In the genomic region with DNA sequence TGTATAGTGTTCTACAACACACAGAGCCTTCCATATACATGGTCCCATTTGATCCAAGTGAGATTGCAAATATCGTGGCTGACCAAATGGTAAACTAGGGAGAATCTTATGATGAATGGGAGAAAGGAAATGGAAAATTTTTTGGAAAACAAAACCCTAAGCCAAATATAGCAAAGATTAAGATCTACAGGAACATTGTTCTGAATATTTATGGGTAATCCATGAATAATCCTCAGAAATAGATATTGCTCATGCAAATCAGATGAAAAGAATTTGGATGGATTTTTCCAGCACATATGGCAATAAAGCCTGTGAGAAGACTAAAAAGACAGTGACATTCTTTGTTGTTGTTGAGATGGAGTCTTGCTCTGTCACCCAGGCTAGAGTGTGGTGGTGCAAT, we compare ENCODE assay signal across 16 cellular contexts.
"Had no signal": no experiment of that assay in that cellular context is flagged by ENCODE, and none has a peak within 500 bp of the region (broad histone marks: within the 10 kb centered on the region; RNA-seq: fewer than 3 reads in every experiment).

No MANE protein-coding gene starts in this region.

- DNase-seq: activated T-cell treated with anti-CD3 and anti-CD28 coated beads, Interleukin-2, amount 50 U/mL, for 1 hour; amniotic stem cell; cerebellar nuclear complex; dermis blood vessel endothelial cell; endodermal cell; foreskin melanocyte; head of caudate nucleus; mammary epithelial cell; naive thymus-derived CD8-positive, alpha-beta T cell; tibial artery had no signal

- H3K36me3 ChIP-seq: right atrium auricular region, tibial artery, vagina had no signal

- ATAC-seq: activated CD4-positive, CD25-positive, alpha-beta regulatory T cell treated with anti-CD3 and anti-CD28 coated beads, Interleukin-2, amount 50 U/mL, for 24 hours; naive thymus-derived CD8-positive, alpha-beta T cell; stimulated activated effector memory CD8-positive, alpha-beta T cell treated with anti-CD3 and anti-CD28 coated beads, Interleukin-12 subunit alpha, Interleukin-12 subunit beta, amount 100 ng/mL, for 72 hours had no signal

- H3K4me1 Mint-ChIP-seq: activated naive CD4-positive, alpha-beta T cell treated with anti-CD3 and anti-CD28 coated beads, Interleukin-2, amount 50 U/mL, for 24 hours; stimulated activated effector memory CD8-positive, alpha-beta T cell treated with anti-CD3 and anti-CD28 coated beads, Interleukin-12 subunit alpha, Interleukin-12 subunit beta, amount 100 ng/mL, for 72 hours had no signal

- H3K9me3 Mint-ChIP-seq: activated naive CD4-positive, alpha-beta T cell treated with anti-CD3 and anti-CD28 coated beads, Interleukin-2, amount 50 U/mL, for 24 hours; naive thymus-derived CD8-positive, alpha-beta T cell; stimulated activated effector memory CD8-positive, alpha-beta T cell treated with anti-CD3 and anti-CD28 coated beads, Interleukin-12 subunit alpha, Interleukin-12 subunit beta, amount 100 ng/mL, for 72 hours had no signal

- H3K27ac ChIP-seq: right atrium auricular region, tibial artery, vagina had no signal

- H3K27ac Mint-ChIP-seq: activated naive CD4-positive, alpha-beta T cell treated with anti-CD3 and anti-CD28 coated beads, Interleukin-2, amount 50 U/mL, for 24 hours; endodermal cell; naive thymus-derived CD8-positive, alpha-beta T cell; stimulated activated effector memory CD8-positive, alpha-beta T cell treated with anti-CD3 and anti-CD28 coated beads, Interleukin-12 subunit alpha, Interleukin-12 subunit beta, amount 100 ng/mL, for 72 hours had no signal

- H3K4me1 ChIP-seq: right atrium auricular region, tibial artery, vagina had no signal

- H3K27me3 ChIP-seq: right atrium auricular region, tibial artery, vagina had no signal

- H3K9me3 ChIP-seq: right atrium auricular region, tibial artery, vagina had no signal

- H3K4me3 ChIP-seq: right atrium auricular region, smooth muscle cell, tibial artery, vagina had no signal

- H3K4me3 Mint-ChIP-seq: activated naive CD4-positive, alpha-beta T cell treated with anti-CD3 and anti-CD28 coated beads, Interleukin-2, amount 50 U/mL, for 24 hours; endodermal cell; naive thymus-derived CD8-positive, alpha-beta T cell; stimulated activated effector memory CD8-positive, alpha-beta T cell treated with anti-CD3 and anti-CD28 coated beads, Interleukin-12 subunit alpha, Interleukin-12 subunit beta, amount 100 ng/mL, for 72 hours had no signal

- H3K36me3 Mint-ChIP-seq: activated naive CD4-positive, alpha-beta T cell treated with anti-CD3 and anti-CD28 coated beads, Interleukin-2, amount 50 U/mL, for 24 hours; naive thymus-derived CD8-positive, alpha-beta T cell; stimulated activated effector memory CD8-positive, alpha-beta T cell treated with anti-CD3 and anti-CD28 coated beads, Interleukin-12 subunit alpha, Interleukin-12 subunit beta, amount 100 ng/mL, for 72 hours had no signal

- H3K4me2 ChIP-seq: smooth muscle cell had no signal
